20 cellular contexts compared by ENCODE assay signal in genomic region chr15:90807687-90808086, GRCh38.
DNase-seq lines count a peak whose midpoint lies in the region; ATAC-seq and TF ChIP-seq lines count a peak whose summit lies in the region.
"Had no signal": no experiment of that assay in that cellular context is flagged by ENCODE, and none has a peak within 500 bp of the region (broad histone marks: within the 10 kb centered on the region; RNA-seq: fewer than 3 reads in every experiment).

No MANE protein-coding gene starts in this region.

- H3K27ac Mint-ChIP-seq in IgD-negative memory B cell (no peak overlapping the region), mesothelial cell of epicardium (peak overlapping the region; percentile 11), glutamatergic neuron (ENCODE audit: unreplicated experiment) (no peak overlapping the region)
- peak overlapping the region; percentile 86 for H3K27ac Mint-ChIP-seq in activated CD4-positive, alpha-beta memory T cell treated with anti-CD3 and anti-CD28 coated beads, Interleukin-2, amount 10 ng/mL, durations not matched to agents 7 days and 5 days
- H3K27ac Mint-ChIP-seq: stimulated activated naive B cell treated with anti-CD40 and anti-IgM and Interleukin-4, amounts not matched to agents 10 μg/mL and 1 μg/mL and 100 μg/mL, for 72 hours had no signal

- no peak overlapping the region for H3K27ac ChIP-seq in BLaER1
- H3K27ac ChIP-seq: ascending aorta, GM23248, right atrium auricular region, thyroid gland had no signal

- DNase-seq in activated CD4-positive, alpha-beta memory T cell treated with anti-CD3 and anti-CD28 coated beads, Interleukin-2, amount 10 ng/mL, durations not matched to agents 7 days and 5 days: no peak
- DNase-seq in mesothelial cell of epicardium (ENCODE audit: low spot score in 2 of 2, unreplicated experiment in 2 of 2) (no peak), GDM1 (lab: John Stamatoyannopoulos, UW) (no peak), glutamatergic neuron (no peak), SIG-M5 treated with dmso at 0.1 percent for 504 hours (lab: John Stamatoyannopoulos, UW; ENCODE audit: unreplicated experiment) (no peak)
- DNase-seq: Caco-2; GM23248; Kasumi-1; NCI-H1105; NCI-H2081; NCI-H446 treated with DMSO at 0.1 percent for 48 hours; RPMI8226; stimulated activated naive B cell treated with anti-CD40 and anti-IgM and Interleukin-4, amounts not matched to agents 10 μg/mL and 1 μg/mL and 100 μg/mL, for 72 hours had no signal

- H3K9ac ChIP-seq in BLaER1: no peak overlapping the region
- H3K9ac ChIP-seq: GM23248 had no signal

- no peaks in the 10 kb centered on the region for H3K9me3 ChIP-seq in BLaER1
- H3K9me3 ChIP-seq: ascending aorta, Caco-2, right atrium auricular region, thyroid gland had no signal

- no peak overlapping the region for H3K4me3 ChIP-seq in BLaER1
- H3K4me3 ChIP-seq: ascending aorta, GM23248, right atrium auricular region, thyroid gland had no signal

- H3K27me3 Mint-ChIP-seq in IgD-negative memory B cell (no peaks in the 10 kb centered on the region), mesothelial cell of epicardium (ENCODE audit: low read depth) (no peaks in the 10 kb centered on the region), glutamatergic neuron (ENCODE audit: unreplicated experiment) (no peaks in the 10 kb centered on the region)
- no peaks in the 10 kb centered on the region for H3K27me3 Mint-ChIP-seq in activated CD4-positive, alpha-beta memory T cell treated with anti-CD3 and anti-CD28 coated beads, Interleukin-2, amount 10 ng/mL, durations not matched to agents 7 days and 5 days
- H3K27me3 Mint-ChIP-seq: stimulated activated naive B cell treated with anti-CD40 and anti-IgM and Interleukin-4, amounts not matched to agents 10 μg/mL and 1 μg/mL and 100 μg/mL, for 72 hours had no signal

- TF ChIP-seq CTCF in mesothelial cell of epicardium (IDR thresholded peaks at IDR 0.05; ENCODE audit: unreplicated experiment) (no peak), glutamatergic neuron (IDR thresholded peaks at IDR 0.05; ENCODE audit: partially characterized antibody, unreplicated experiment) (no peak)

- H3K4me2 ChIP-seq in BLaER1: peak overlapping the region; percentile 76

- ATAC-seq in GM18858 (IDR thresholded peaks at IDR 0.05; ENCODE audit: unreplicated experiment): no peak
- ATAC-seq: left lobe of liver had no signal

- H3K4me1 Mint-ChIP-seq in IgD-negative memory B cell: peaks cover 41 to 45% (median 44%) of the 10 kb centered on the region in 3 donors
- peaks cover 59% of the 10 kb centered on the region for H3K4me1 Mint-ChIP-seq in activated CD4-positive, alpha-beta memory T cell treated with anti-CD3 and anti-CD28 coated beads, Interleukin-2, amount 10 ng/mL, durations not matched to agents 7 days and 5 days
- peaks cover 10% of the 10 kb centered on the region for H3K4me1 Mint-ChIP-seq in mesothelial cell of epicardium
- peaks cover 8% of the 10 kb centered on the region for H3K4me1 Mint-ChIP-seq in glutamatergic neuron (ENCODE audit: low read depth, unreplicated experiment)

- peaks cover 79% of the 10 kb centered on the region for H3K36me3 ChIP-seq in BLaER1
- H3K36me3 ChIP-seq: ascending aorta, right atrium auricular region, thyroid gland had no signal

- H3K36me3 Mint-ChIP-seq in IgD-negative memory B cell: peaks cover 15% of the 10 kb centered on the region
- H3K36me3 Mint-ChIP-seq in activated CD4-positive, alpha-beta memory T cell treated with anti-CD3 and anti-CD28 coated beads, Interleukin-2, amount 10 ng/mL, durations not matched to agents 7 days and 5 days (ENCODE audit: low read depth): peaks cover 79% of the 10 kb centered on the region
- peaks cover 7% of the 10 kb centered on the region for H3K36me3 Mint-ChIP-seq in mesothelial cell of epicardium
- H3K36me3 Mint-ChIP-seq in glutamatergic neuron (ENCODE audit: unreplicated experiment): no peaks in the 10 kb centered on the region

- H3K9me3 Mint-ChIP-seq in IgD-negative memory B cell (no peaks in the 10 kb centered on the region), mesothelial cell of epicardium (no peaks in the 10 kb centered on the region), glutamatergic neuron (ENCODE audit: unreplicated experiment) (no peaks in the 10 kb centered on the region)
- H3K9me3 Mint-ChIP-seq in activated CD4-positive, alpha-beta memory T cell treated with anti-CD3 and anti-CD28 coated beads, Interleukin-2, amount 10 ng/mL, durations not matched to agents 7 days and 5 days: no peaks in the 10 kb centered on the region
- H3K9me3 Mint-ChIP-seq: stimulated activated naive B cell treated with anti-CD40 and anti-IgM and Interleukin-4, amounts not matched to agents 10 μg/mL and 1 μg/mL and 100 μg/mL, for 72 hours had no signal

- H3K4me3 Mint-ChIP-seq in IgD-negative memory B cell (peak overlapping the region in 3 of 4 donors; percentile 46 to 80 (median 46)), mesothelial cell of epicardium (no peak overlapping the region), glutamatergic neuron (ENCODE audit: unreplicated experiment) (no peak overlapping the region)
- H3K4me3 Mint-ChIP-seq in activated CD4-positive, alpha-beta memory T cell treated with anti-CD3 and anti-CD28 coated beads, Interleukin-2, amount 10 ng/mL, durations not matched to agents 7 days and 5 days: no peak overlapping the region

- peaks cover 34% of the 10 kb centered on the region for H3K4me1 ChIP-seq in BLaER1
- H3K4me1 ChIP-seq: ascending aorta, Caco-2, right atrium auricular region had no signal

- CTCF ChIA-PET in activated CD4-positive, alpha-beta memory T cell treated with anti-CD3 and anti-CD28 coated beads, Interleukin-2, amount 10 ng/mL, durations not matched to agents 7 days and 5 days (lab: Charles Lee): interaction anchor here (0.6 to 2.5 kb wide), 13 partner anchors 10 to 194 kb away, joined by 3 to 15 read pairs (median 4); partner anchors contain the start of genes HDDC3 and MAN2A2

- POLR2A ChIA-PET in activated CD4-positive, alpha-beta memory T cell treated with anti-CD3 and anti-CD28 coated beads, Interleukin-2, amount 10 ng/mL, durations not matched to agents 7 days and 5 days (lab: Charles Lee): interaction anchor here (0.6 to 3.5 kb wide), 14 partner anchors 9 to 296 kb away, joined by 3 to 29 read pairs (median 8); partner anchors contain the start of genes BLM and FES

- no peaks in the 10 kb centered on the region for H4K20me1 ChIP-seq in BLaER1

- no peaks in the 10 kb centered on the region for H3K27me3 ChIP-seq in BLaER1
- H3K27me3 ChIP-seq: ascending aorta, right atrium auricular region, thyroid gland had no signal

Comparison
In these comparisons a context has a peak if more than half of its experiments do, and no peak if none do; other contexts are left out.
1. H3K27ac Mint-ChIP-seq: peak in activated CD4-positive, alpha-beta memory T cell treated with anti-CD3 and anti-CD28 coated beads, Interleukin-2, amount 10 ng/mL, durations not matched to agents 7 days and 5 days (single experiment) and mesothelial cell of epicardium (single experiment); none in IgD-negative memory B cell (0 of 3) and glutamatergic neuron (single experiment).
2. H3K4me3 Mint-ChIP-seq: peak in IgD-negative memory B cell (3 of 4); none in activated CD4-positive, alpha-beta memory T cell treated with anti-CD3 and anti-CD28 coated beads, Interleukin-2, amount 10 ng/mL, durations not matched to agents 7 days and 5 days (single experiment), mesothelial cell of epicardium (single experiment) and glutamatergic neuron (single experiment).